ENCODE assay signal across 9 cellular contexts in the genomic region with DNA sequence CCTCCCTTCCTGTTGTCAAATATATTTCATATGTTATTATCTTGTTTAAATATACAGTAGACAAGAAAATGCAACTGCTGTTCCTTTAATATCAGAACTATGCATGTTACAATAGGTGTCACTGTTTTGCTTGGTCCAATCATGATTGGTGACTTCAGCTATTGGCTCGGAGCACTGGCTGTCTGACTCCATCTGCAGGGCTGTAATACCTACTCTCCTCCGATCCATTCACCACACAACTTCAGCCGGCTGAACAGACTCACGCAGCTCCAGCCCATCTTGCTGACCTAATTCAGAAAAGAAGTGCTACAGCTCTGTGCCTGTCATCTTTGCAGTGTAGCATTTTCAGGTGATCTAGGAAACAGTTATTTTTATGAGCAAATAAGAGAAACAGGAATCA. TPM values are rescaled to one million over a fixed set of nuclear protein-coding genes. Genes with fewer than 3 reads are reported as not detected.
DNase-seq lines count a peak whose midpoint lies in the region; ATAC-seq and TF ChIP-seq lines count a peak whose summit lies in the region.
"Had no signal": no experiment of that assay in that cellular context is flagged by ENCODE, and none has a peak within 500 bp of the region (broad histone marks: within the 10 kb centered on the region; RNA-seq: fewer than 3 reads in every experiment).

BTBD3 (plus strand) TSS at position 231 of the 400 bp plus-strand sequence. CDS start 383 bp downstream, outside the sequence.

- no peak within 1 kb of the TSS for H3K4me3 Mint-ChIP-seq in activated T-helper 2 cell treated with anti-CD3 and anti-CD28 coated beads, Interferon-gamma antibody, Interleukin-2, Interleukin-4, amounts not matched to agents 10 μg/mL and 5 μg/mL and 100 μg/mL, durations not matched to agents 14 hours and 24 hours and 36 hours (ENCODE audit: low read depth)
- H3K4me3 Mint-ChIP-seq: central memory CD8-positive, alpha-beta T cell had no signal

- no peaks in the 10 kb centered on the region for H3K36me3 ChIP-seq in prostate gland

- intact Hi-C loops in activated T-helper 2 cell treated with anti-CD3 and anti-CD28 coated beads, Interferon-gamma antibody, Interleukin-2, Interleukin-4, amounts not matched to agents 10 μg/mL and 5 μg/mL and 100 μg/mL, durations not matched to agents 14 hours and 24 hours and 36 hours (cut with micrococcal nuclease) = no loop called here
- intact Hi-C loops in cardiac septum (cut with DNase I) (loop anchor here (2.0 kb wide), 1 partner anchor 27 kb away; no protein-coding TSS in a partner anchor), prostate gland (cut with DNase I) (no loop called here)

- ATAC-seq in GM19468 (IDR thresholded peaks at IDR 0.05; ENCODE audit: extremely low read depth, unreplicated experiment) (peak; percentile 88), GM18873 (IDR thresholded peaks at IDR 0.05; ENCODE audit: low FRiP score, unreplicated experiment) (no peak)

- H3K27me3 Mint-ChIP-seq in activated T-helper 2 cell treated with anti-CD3 and anti-CD28 coated beads, Interferon-gamma antibody, Interleukin-2, Interleukin-4, amounts not matched to agents 10 μg/mL and 5 μg/mL and 100 μg/mL, durations not matched to agents 14 hours and 24 hours and 36 hours (ENCODE audit: low read depth) = no peaks in the 10 kb centered on the region
- H3K27me3 Mint-ChIP-seq: central memory CD8-positive, alpha-beta T cell had no signal

- TF ChIP-seq CTCF in AG10803 (conservative IDR thresholded peaks at IDR 0.05; ENCODE audit: low read length) = peak; percentile 10; the same call in 1 of the 2 replicates
- TF ChIP-seq CTCF in prostate gland (IDR thresholded peaks at IDR 0.05) = peak in 1 of 4 experiments; percentile 6

- H3K9me3 Mint-ChIP-seq in activated T-helper 2 cell treated with anti-CD3 and anti-CD28 coated beads, Interferon-gamma antibody, Interleukin-2, Interleukin-4, amounts not matched to agents 10 μg/mL and 5 μg/mL and 100 μg/mL, durations not matched to agents 14 hours and 24 hours and 36 hours = no peaks in the 10 kb centered on the region
- H3K9me3 Mint-ChIP-seq: central memory CD8-positive, alpha-beta T cell had no signal

- peak within 1 kb of the TSS; percentile 46 to 62 for H3K27ac ChIP-seq in prostate gland

- no peaks in the 10 kb centered on the region for H3K9me3 ChIP-seq in prostate gland

- H3K4me1 Mint-ChIP-seq in activated T-helper 2 cell treated with anti-CD3 and anti-CD28 coated beads, Interferon-gamma antibody, Interleukin-2, Interleukin-4, amounts not matched to agents 10 μg/mL and 5 μg/mL and 100 μg/mL, durations not matched to agents 14 hours and 24 hours and 36 hours (ENCODE audit: low read depth) = peaks cover 2% of the 10 kb centered on the region
- H3K4me1 Mint-ChIP-seq: central memory CD8-positive, alpha-beta T cell had no signal

- H3K4me1 ChIP-seq in prostate gland (replicated peaks) = peaks cover 1% of the 10 kb centered on the region

- 4% methylated on average over 4 of the region's 4 CpGs for WGBS in prostate gland

- no peaks in the 10 kb centered on the region for H3K27me3 ChIP-seq in prostate gland (replicated peaks; ENCODE audit: insufficient read depth)

- no peak within 1 kb of the TSS for H3K27ac Mint-ChIP-seq in activated T-helper 2 cell treated with anti-CD3 and anti-CD28 coated beads, Interferon-gamma antibody, Interleukin-2, Interleukin-4, amounts not matched to agents 10 μg/mL and 5 μg/mL and 100 μg/mL, durations not matched to agents 14 hours and 24 hours and 36 hours

- peak; percentile 57 for TF ChIP-seq POLR2A in prostate gland (IDR thresholded peaks at IDR 0.05)

- H3K4me3 ChIP-seq in AG10803 (ENCODE audit: low read length) (peak within 1 kb of the TSS; percentile 20), prostate gland (peak within 1 kb of the TSS; percentile 5 to 23)

- DNase-seq in AG10803 (ENCODE audit: low read depth) (peak; percentile 63), NCI-H1417 treated with DMSO at 0.1 percent for 48 hours (lab: John Stamatoyannopoulos, UW) (peak; percentile 94), cardiac septum (ENCODE audit: low spot score) (no peak), prostate gland (ENCODE audit: low spot score) (peak; percentile 55), HK-2 (ENCODE audit: unreplicated experiment) (no peak)
- no peak for DNase-seq in activated T-helper 2 cell treated with anti-CD3 and anti-CD28 coated beads, Interferon-gamma antibody, Interleukin-2, Interleukin-4, amounts not matched to agents 10 μg/mL and 5 μg/mL and 100 μg/mL, durations not matched to agents 14 hours and 24 hours and 36 hours (ENCODE audit: low spot score)

- H3K36me3 Mint-ChIP-seq in activated T-helper 2 cell treated with anti-CD3 and anti-CD28 coated beads, Interferon-gamma antibody, Interleukin-2, Interleukin-4, amounts not matched to agents 10 μg/mL and 5 μg/mL and 100 μg/mL, durations not matched to agents 14 hours and 24 hours and 36 hours (ENCODE audit: low read depth) = no peaks in the 10 kb centered on the region

RNA-seq across cellular contexts. Expression of gene BTBD3, which starts in this region (rescaled TPM):
- 13.2 and 15.1 TPM in 2 replicates for total RNA-seq in activated T-helper 2 cell treated with anti-CD3 and anti-CD28 coated beads, Interferon-gamma antibody, Interleukin-2, Interleukin-4, amounts not matched to agents 10 μg/mL and 5 μg/mL and 100 μg/mL, durations not matched to agents 14 hours and 24 hours and 36 hours
- 25.7 TPM for total RNA-seq in cardiac septum
- total RNA-seq in prostate gland = 10 to 100 TPM; 36.2 to 84.9 TPM

Comparison
In these comparisons a context has a peak if more than half of its experiments do, and no peak if none do; other contexts are left out.
1. DNase-seq: peak in AG10803 (single experiment), NCI-H1417 treated with DMSO at 0.1 percent for 48 hours (single experiment) and prostate gland (single experiment); none in activated T-helper 2 cell treated with anti-CD3 and anti-CD28 coated beads, Interferon-gamma antibody, Interleukin-2, Interleukin-4, amounts not matched to agents 10 μg/mL and 5 μg/mL and 100 μg/mL, durations not matched to agents 14 hours and 24 hours and 36 hours (single experiment), cardiac septum (single experiment) and HK-2 (single experiment).